Comparison of ENCODE assay signal across 8 cellular contexts in the genomic region with DNA sequence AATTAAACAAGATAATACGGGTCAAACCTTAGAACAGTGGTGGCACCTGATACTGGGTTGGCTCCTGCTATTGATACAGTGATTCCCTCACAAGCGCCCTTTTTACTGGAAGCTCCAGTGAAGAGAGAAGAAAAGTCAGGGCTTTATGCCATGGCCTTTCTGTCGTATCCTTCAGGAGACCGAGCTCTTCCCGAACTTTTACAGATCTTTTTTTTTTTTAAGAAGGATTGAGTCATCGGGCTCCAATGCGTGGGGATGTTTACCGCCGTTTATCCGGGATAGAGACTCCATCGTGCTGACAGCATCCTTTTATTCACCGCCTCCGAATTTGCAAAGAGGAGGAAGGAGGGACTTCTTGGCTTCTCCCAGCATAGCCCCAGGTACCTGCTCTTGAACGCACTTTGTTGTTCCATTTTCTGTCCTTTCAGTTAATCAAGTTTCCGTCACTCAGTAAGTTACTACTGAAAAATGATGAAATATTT. TPM values are rescaled to one million over a fixed set of nuclear protein-coding genes. Genes with fewer than 3 reads are reported as not detected.
A peak's percentile ranks its signal among the peaks of the same experiment; 100 is the strongest.
DNase-seq lines count a peak whose midpoint lies in the region; FAIRE-seq and TF ChIP-seq lines count a peak whose summit lies in the region.

No MANE protein-coding gene starts in this region.

- H3K9me3 ChIP-seq in ectodermal cell (ENCODE audit: control insufficient read depth, low read length): no peaks in the 10 kb centered on the region

- no peaks in the 10 kb centered on the region for H3K27me3 ChIP-seq in ectodermal cell (ENCODE audit: control insufficient read depth, insufficient read depth, low read length, poor library complexity, severe bottlenecking)

- H3K4me1 ChIP-seq in ectodermal cell (ENCODE audit: control insufficient read depth, insufficient read depth, low read length): no peaks in the 10 kb centered on the region

- peak overlapping the region; percentile 94 for H3K4me3 Mint-ChIP-seq in mesothelial cell of epicardium

- peak overlapping the region; percentile 70 for H3K27ac ChIP-seq in ectodermal cell (ENCODE audit: insufficient read depth, low read depth, low read length, poor library complexity, severe bottlenecking)

- H3K27me3 Mint-ChIP-seq in mesothelial cell of epicardium (ENCODE audit: low read depth): no peaks in the 10 kb centered on the region

- peaks cover 5% of the 10 kb centered on the region for H3K9me3 Mint-ChIP-seq in mesothelial cell of epicardium

- FAIRE-seq in urothelium cell line (lab: Jason Lieb, UNC): no peak

- 6 to 7% methylated on average over 15 of the region's 15 CpGs for WGBS in ectodermal cell, 2 experiments

- TF ChIP-seq CTCF in HFF-Myc (IDR thresholded peaks at IDR 0.05; ENCODE audit: low read depth, low read length, missing control alignments): no peak
- no peak for TF ChIP-seq CTCF in mesothelial cell of epicardium (IDR thresholded peaks at IDR 0.05; ENCODE audit: unreplicated experiment)

- peaks cover 14% of the 10 kb centered on the region for H3K4me1 Mint-ChIP-seq in mesothelial cell of epicardium

- H3K4me3 ChIP-seq in HFF-Myc (replicated peaks; ENCODE audit: low read depth, low read length) (peak overlapping the region; percentile 91), ectodermal cell (ENCODE audit: insufficient read depth, low read depth, low read length) (peak overlapping the region; percentile 84)

- H3K36me3 ChIP-seq in ectodermal cell (ENCODE audit: control insufficient read depth, insufficient read depth, low read length): peaks cover 8% of the 10 kb centered on the region

- H3K36me3 Mint-ChIP-seq in mesothelial cell of epicardium: peaks cover 24% of the 10 kb centered on the region

- DNase-seq in DMS79 treated with DMSO at 0.1 percent for 48 hours (lab: John Stamatoyannopoulos, UW) (peak; percentile 43), HFF-Myc (ENCODE audit: extremely low read depth, low read depth) (peak; percentile 2), RPMI7951 (ENCODE audit: low read depth) (peak; percentile 53), mesothelial cell of epicardium (ENCODE audit: low spot score in 2 of 2, unreplicated experiment in 2 of 2) (no peak), urothelium cell line (ENCODE audit: low spot score) (peak; percentile 21), medulla oblongata (ENCODE audit: extremely low spot score) (no peak), NOMO-1 treated with dmso at 0.1 percent for 144 hours (lab: John Stamatoyannopoulos, UW; ENCODE audit: unreplicated experiment) (no peak)

- H3K27ac Mint-ChIP-seq in mesothelial cell of epicardium: peak overlapping the region; percentile 88

RNA-seq across cellular contexts. Expression of a gene that starts 0.6 kb away (rescaled TPM):
- total RNA-seq in RPMI7951 (2014; rRNA removed; shearing (Covaris generic)): 18.6 and 23.3 TPM in 2 replicates
- polyA plus RNA-seq in ectodermal cell (2013, experiment 1 of 4): 21.6 TPM
- 19.5 TPM for polyA plus RNA-seq in ectodermal cell (2013, experiment 2 of 4)
- polyA plus RNA-seq in ectodermal cell (2013, experiment 3 of 4): 19.0 TPM
- polyA plus RNA-seq in ectodermal cell (2013, experiment 4 of 4): 21.4 TPM
- 29.9 to 31.8 TPM (median 29.9 TPM) in 3 replicates for total RNA-seq in mesothelial cell of epicardium

RNA-seq across cellular contexts. Expression of a gene that starts 46.8 kb away (rescaled TPM):
- total RNA-seq in RPMI7951 (2014; rRNA removed; shearing (Covaris generic)): 0.98 and 1.2 TPM in 2 replicates
- 1.8 TPM for polyA plus RNA-seq in ectodermal cell (2013, experiment 1 of 4)
- 0.98 TPM for polyA plus RNA-seq in ectodermal cell (2013, experiment 2 of 4)
- polyA plus RNA-seq in ectodermal cell (2013, experiment 3 of 4): 1.1 TPM
- 1.0 TPM for polyA plus RNA-seq in ectodermal cell (2013, experiment 4 of 4)
- 2.6 to 3.9 TPM (median 3.1 TPM) in 3 replicates for total RNA-seq in mesothelial cell of epicardium

RNA-seq across cellular contexts. Expression of a gene that starts 48.0 kb away (rescaled TPM):
- total RNA-seq in RPMI7951 (2014; rRNA removed; shearing (Covaris generic)): 31.1 and 32.9 TPM in 2 replicates
- polyA plus RNA-seq in ectodermal cell (2013, experiment 1 of 4): 22.7 TPM
- 25.1 TPM for polyA plus RNA-seq in ectodermal cell (2013, experiment 2 of 4)
- 23.1 TPM for polyA plus RNA-seq in ectodermal cell (2013, experiment 3 of 4)
- 23.7 TPM for polyA plus RNA-seq in ectodermal cell (2013, experiment 4 of 4)
- 36.2 to 38.2 TPM (median 38.2 TPM) in 3 replicates for total RNA-seq in mesothelial cell of epicardium

Comparison
In these comparisons a context has a peak if more than half of its experiments do, and no peak if none do; other contexts are left out.
1. DNase-seq: peak in DMS79 treated with DMSO at 0.1 percent for 48 hours (single experiment), HFF-Myc (single experiment), RPMI7951 (single experiment) and urothelium cell line (single experiment); none in mesothelial cell of epicardium (0 of 2), medulla oblongata (single experiment) and NOMO-1 treated with dmso at 0.1 percent for 144 hours (single experiment).